26 cellular contexts compared by ENCODE assay signal in the genomic region with DNA sequence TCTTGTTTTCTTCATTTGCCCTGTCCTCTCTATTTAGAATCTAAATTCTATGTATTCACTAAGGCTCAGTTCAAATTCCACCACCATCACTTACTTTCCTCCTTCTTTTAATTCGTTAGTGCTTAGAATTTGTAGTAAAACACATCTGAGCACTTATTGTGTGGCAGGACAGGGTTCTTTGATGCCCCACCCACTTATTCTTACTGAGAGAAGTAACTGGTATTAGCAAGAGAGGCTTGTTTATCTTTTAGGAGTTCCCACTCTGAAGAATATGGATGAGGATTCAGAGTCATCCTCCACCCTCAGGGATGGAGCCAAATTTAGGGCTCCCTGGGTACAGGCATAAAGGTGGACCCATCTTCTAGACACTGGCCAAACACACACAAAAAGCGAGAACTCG. TPM values are rescaled to one million over a fixed set of nuclear protein-coding genes. Genes with fewer than 3 reads are reported as not detected.
DNase-seq lines count a peak whose midpoint lies in the region; ATAC-seq, FAIRE-seq and TF ChIP-seq lines count a peak whose summit lies in the region.
"Had no signal": no experiment of that assay in that cellular context is flagged by ENCODE, and none has a peak within 500 bp of the region (broad histone marks: within the 10 kb centered on the region; RNA-seq: fewer than 3 reads in every experiment).

No MANE protein-coding gene starts in this region.

- TF ChIP-seq EP300 in HepG2 (IDR thresholded peaks at IDR 0.05; ENCODE audit: low read depth in 2 of 2, low read length in 2 of 2) (no peak), HepG2 (CRISPR knock-in tag; IDR thresholded peaks at IDR 0.05; ENCODE audit: borderline replicate concordance) (no peak)

- no peak overlapping the region for H2AFZ ChIP-seq in HepG2 (ENCODE audit: low read length)

- H3K4me3 ChIP-seq in RWPE2 (ENCODE audit: severe bottlenecking) (no peak overlapping the region), choroid plexus epithelial cell (ENCODE audit: low read depth, low read length) (peak overlapping the region; percentile 30), mucosa of rectum (ENCODE audit: low read length in 2 of 2) (no peak overlapping the region), HepG2 (replicated peaks in 1 of 3; ENCODE audit: insufficient read depth in 1 of 3, low read depth in 2 of 3, low read length in 3 of 3) (no peak overlapping the region)
- H3K4me3 ChIP-seq: A549, SK-N-MC had no signal

- ATAC-seq in RWPE2 (ENCODE audit: low read depth) (no peak), HepG2 (no peak)
- ATAC-seq: A549, HCT116 had no signal

- BruUV-seq in HepG2 (replicated peaks; lab: Mats Ljungman, UMichigan) = no TSS peak

- CTCF ChIA-PET in HepG2 (lab: Yijun Ruan, JAX; ENCODE audit: low intra/inter-chr PET ratio, low total read pairs) = no interaction called here

- H3K27me3 ChIP-seq in RWPE2 (ENCODE audit: insufficient read depth, poor library complexity, severe bottlenecking) (no peaks in the 10 kb centered on the region), mucosa of rectum (ENCODE audit: control insufficient read depth in 2 of 2, insufficient read depth in 2 of 2, low read length in 2 of 2) (no peaks in the 10 kb centered on the region), HepG2 (ENCODE audit: control insufficient read depth in 1 of 2, insufficient read depth in 2 of 2, low read length in 2 of 2) (no peaks in the 10 kb centered on the region)

- H3K4me2 ChIP-seq in HepG2 (ENCODE audit: low read depth, low read length) = no peak overlapping the region; the same call in 1 of the 2 replicates
- H3K4me2 ChIP-seq: A549 had no signal

- no peak for TF ChIP-seq RAD21 in HepG2 (CRISPR knock-in tag; IDR thresholded peaks at IDR 0.05)

- H4K20me1 ChIP-seq in HepG2 (ENCODE audit: insufficient read depth, low read length) = no peaks in the 10 kb centered on the region

- H3K36me3 ChIP-seq in RWPE2 (ENCODE audit: low read depth) (no peaks in the 10 kb centered on the region), mucosa of rectum (ENCODE audit: control insufficient read depth in 2 of 2, insufficient read depth in 2 of 2, low read length in 2 of 2) (no peaks in the 10 kb centered on the region), HepG2 (replicated peaks in 1 of 2; ENCODE audit: control insufficient read depth in 1 of 2, insufficient read depth in 2 of 2, low read length in 2 of 2) (no peaks in the 10 kb centered on the region)

- 41% methylated on average over 3 of the region's 3 CpGs for WGBS in HepG2 (ENCODE audit: low lambda C conversion rate)

- TF ChIP-seq POLR2A in HepG2 (IDR thresholded peaks at IDR 0.05; ENCODE audit: insufficient read depth in 1 of 2, low read depth in 2 of 2, low read length in 2 of 2) = no peak

- POLR2A ChIA-PET in HepG2 (lab: Yijun Ruan, JAX) = no interaction called here

- H3K27ac ChIP-seq in C4-2B = peak overlapping the region; percentile 99
- H3K27ac ChIP-seq in RWPE2 (ENCODE audit: poor library complexity, severe bottlenecking) = peak overlapping the region; percentile 44
- peak overlapping the region; percentile 9 to 18 for H3K27ac ChIP-seq in mucosa of rectum (ENCODE audit: low read depth in 2 of 2, low read length in 2 of 2)
- no peak overlapping the region for H3K27ac ChIP-seq in HepG2 (ENCODE audit: extremely low read length, insufficient read depth, low read length)
- H3K27ac ChIP-seq: A549, SK-N-MC had no signal

- H3K9ac ChIP-seq in mucosa of rectum (ENCODE audit: low read depth in 1 of 2, low read length in 2 of 2) (no peak overlapping the region), HepG2 (ENCODE audit: insufficient read depth, low read depth, low read length) (no peak overlapping the region)

- no peak for DNase-seq in RWPE2 (ENCODE audit: low spot score)
- no peak for DNase-seq in choroid plexus epithelial cell (ENCODE audit: low read depth)
- DNase-seq in HepG2 (ENCODE audit: low spot score) = no peak
- no peak for DNase-seq in HT-29 (ENCODE audit: low spot score)
- no peak for DNase-seq in OCI-M1 (lab: John Stamatoyannopoulos, UW)
- no peak for DNase-seq in KBM-7
- DNase-seq: CD8-positive, alpha-beta memory T cell; DMS153; DND-41; MV-4-11; NCI-H1105; NCI-H1436 treated with DMSO at 0.1 percent for 48 hours; NCI-H187 treated with DMSO at 0.1 percent for 48 hours; NCI-H2107; NCI-H524; NCI-H774; RPMI8226; SIG-M5; SW 1271 had no signal

- in situ Hi-C loops in HepG2 (cut with HindIII; ENCODE audit: extremely low pct_ligation_motif_present, low pct_unique_long_range_greater_than_20kb) (no loop called here), KBM-7 (cut with MboI; ENCODE audit: low pct_unique_long_range_greater_than_20kb, low sequenced_read_pairs) (no loop called here)

- no peaks in the 10 kb centered on the region for H3K79me2 ChIP-seq in HepG2 (ENCODE audit: insufficient read depth, low read length)

- intact Hi-C loops in HepG2 (cut with micrococcal nuclease; ENCODE audit: unreplicated experiment) = no loop called here

- peaks cover 5% of the 10 kb centered on the region for H3K4me1 ChIP-seq in RWPE2 (ENCODE audit: insufficient read depth, poor library complexity, severe bottlenecking)
- H3K4me1 ChIP-seq in mucosa of rectum (ENCODE audit: control insufficient read depth in 2 of 2, insufficient read depth in 2 of 2, low read length in 2 of 2) = peaks cover 0 to 4% of the 10 kb centered on the region in 2 donors
- no peaks in the 10 kb centered on the region for H3K4me1 ChIP-seq in HepG2 (ENCODE audit: insufficient read depth, low read length)

- H3K9me3 ChIP-seq in RWPE2 (ENCODE audit: severe bottlenecking) (no peaks in the 10 kb centered on the region), mucosa of rectum (ENCODE audit: control insufficient read depth in 2 of 2, low read length in 2 of 2) (no peaks in the 10 kb centered on the region), HepG2 (ENCODE audit: low read length) (no peaks in the 10 kb centered on the region)
- H3K9me3 ChIP-seq: A549 had no signal

- FAIRE-seq in HepG2 (lab: Jason Lieb, UNC) = no peak
- FAIRE-seq: A549, GM12892 had no signal

- TF ChIP-seq CTCF in C4-2B (conservative IDR thresholded peaks at IDR 0.05) (no peak), RWPE2 (IDR thresholded peaks at IDR 0.05; ENCODE audit: poor library complexity, severe bottlenecking) (no peak), choroid plexus epithelial cell (conservative IDR thresholded peaks at IDR 0.05; ENCODE audit: low read depth, low read length) (no peak), HepG2 (CRISPR knock-in tag; IDR thresholded peaks at IDR 0.05) (no peak)

RNA-seq across cellular contexts. Expression of gene TAF1A, which starts 11.5 kb away (rescaled TPM):
- 10.7 and 15.9 TPM in 2 replicates for total RNA-seq in HepG2 (2016; rRNA removed; fragmentation: Illumina TruSeq; extraction: Trizol)
- total RNA-seq in HepG2 (2016; cell fraction: cytosol; rRNA removed; fragmentation: Illumina TruSeq; extraction: Trizol; ENCODE audit: low read depth) = 3.6 and 4.1 TPM in 2 replicates
- 13.3 and 16.3 TPM in 2 replicates for total RNA-seq in HepG2 (2016; cell fraction: insoluble cytoplasmic fraction; rRNA removed; fragmentation: Illumina TruSeq; extraction: Trizol)
- total RNA-seq in HepG2 (2016; cell fraction: membrane; rRNA removed; fragmentation: Illumina TruSeq; extraction: Trizol) = 3.8 TPM in 2 replicates
- 12.9 and 14.5 TPM in 2 replicates for total RNA-seq in HepG2 (2016; cell fraction: nucleus; rRNA removed; fragmentation: Illumina TruSeq; extraction: Trizol)
- 3.0 and 3.3 TPM in 2 replicates for polyA plus RNA-seq in HepG2 (2011; rRNA removed)
- 1.1 and 2.3 TPM in 2 replicates for polyA plus RNA-seq in HepG2 (2011; cell fraction: cytosol; rRNA removed)
- polyA plus RNA-seq in HepG2 (2011; cell fraction: nucleus; rRNA removed) = 8.5 and 9.7 TPM in 2 replicates
- polyA plus RNA-seq in HepG2 (2012) = 5.5 and 5.7 TPM in 2 replicates
- polyA plus RNA-seq in HepG2 (2016; cell fraction: cytosol; fragmentation: Illumina TruSeq; extraction: Trizol; ENCODE audit: low read depth) = 0.27 and 0.28 TPM in 2 replicates
- polyA plus RNA-seq in HepG2 (2016; cell fraction: insoluble cytoplasmic fraction; fragmentation: Illumina TruSeq; extraction: Trizol; ENCODE audit: low read depth) = 10.8 and 11.2 TPM in 2 replicates
- 0.96 and 1.3 TPM in 2 replicates for polyA plus RNA-seq in HepG2 (2016; cell fraction: membrane; fragmentation: Illumina TruSeq; extraction: Trizol; ENCODE audit: low read depth)
- 9.7 and 12.6 TPM in 2 replicates for polyA plus RNA-seq in HepG2 (2016; cell fraction: nucleus; fragmentation: Illumina TruSeq; extraction: Trizol; ENCODE audit: insufficient read depth, low read depth)
- polyA minus RNA-seq in HepG2 (2011; rRNA and poly(A)+ RNA removed; ENCODE audit: low replicate concordance) = 1.6 and 1.8 TPM in 2 replicates
- 1.3 and 2.9 TPM in 2 replicates for polyA minus RNA-seq in HepG2 (2011; cell fraction: cytosol; rRNA and poly(A)+ RNA removed)
- polyA minus RNA-seq in HepG2 (2011; cell fraction: nucleus; rRNA and poly(A)+ RNA removed) = 22.5 and 27.8 TPM in 2 replicates
- total RNA-seq in HT-29 (2014; rRNA removed; shearing (Covaris generic)) = 4.8 and 5.3 TPM in 2 replicates

RNA-seq across cellular contexts. Expression of gene MIA3, which starts 16.7 kb away (rescaled TPM):
- total RNA-seq in HepG2 (2016; rRNA removed; fragmentation: Illumina TruSeq; extraction: Trizol) = 27.4 and 48.7 TPM in 2 replicates
- total RNA-seq in HepG2 (2016; cell fraction: cytosol; rRNA removed; fragmentation: Illumina TruSeq; extraction: Trizol; ENCODE audit: low read depth) = 3.2 and 3.7 TPM in 2 replicates
- 27.7 and 51.2 TPM in 2 replicates for total RNA-seq in HepG2 (2016; cell fraction: insoluble cytoplasmic fraction; rRNA removed; fragmentation: Illumina TruSeq; extraction: Trizol)
- total RNA-seq in HepG2 (2016; cell fraction: membrane; rRNA removed; fragmentation: Illumina TruSeq; extraction: Trizol) = 7.2 and 9.4 TPM in 2 replicates
- total RNA-seq in HepG2 (2016; cell fraction: nucleus; rRNA removed; fragmentation: Illumina TruSeq; extraction: Trizol) = 73.6 and 82.8 TPM in 2 replicates
- polyA plus RNA-seq in HepG2 (2011; rRNA removed) = 45.2 and 45.6 TPM in 2 replicates
- polyA plus RNA-seq in HepG2 (2011; cell fraction: cytosol; rRNA removed) = 34.4 and 35.7 TPM in 2 replicates
- polyA plus RNA-seq in HepG2 (2011; cell fraction: nucleus; rRNA removed) = 125 and 161 TPM in 2 replicates
- polyA plus RNA-seq in HepG2 (2012) = 25.2 and 38.0 TPM in 2 replicates
- polyA plus RNA-seq in HepG2 (2016; cell fraction: cytosol; fragmentation: Illumina TruSeq; extraction: Trizol; ENCODE audit: low read depth) = 2.4 and 3.6 TPM in 2 replicates
- polyA plus RNA-seq in HepG2 (2016; cell fraction: insoluble cytoplasmic fraction; fragmentation: Illumina TruSeq; extraction: Trizol; ENCODE audit: low read depth) = 14.1 and 14.8 TPM in 2 replicates
- polyA plus RNA-seq in HepG2 (2016; cell fraction: membrane; fragmentation: Illumina TruSeq; extraction: Trizol; ENCODE audit: low read depth) = 3.1 and 5.5 TPM in 2 replicates
- polyA plus RNA-seq in HepG2 (2016; cell fraction: nucleus; fragmentation: Illumina TruSeq; extraction: Trizol; ENCODE audit: insufficient read depth, low read depth) = 108 and 114 TPM in 2 replicates
- 42.0 and 48.4 TPM in 2 replicates for polyA minus RNA-seq in HepG2 (2011; rRNA and poly(A)+ RNA removed; ENCODE audit: low replicate concordance)
- 19.9 and 24.8 TPM in 2 replicates for polyA minus RNA-seq in HepG2 (2011; cell fraction: cytosol; rRNA and poly(A)+ RNA removed)
- 67.5 and 74.8 TPM in 2 replicates for polyA minus RNA-seq in HepG2 (2011; cell fraction: nucleus; rRNA and poly(A)+ RNA removed)
- 19.0 and 38.3 TPM in 2 replicates for total RNA-seq in HT-29 (2014; rRNA removed; shearing (Covaris generic))

RNA-seq across cellular contexts. Expression of gene HHIPL2, which starts 53.3 kb away (rescaled TPM):
- total RNA-seq in HepG2 (2016; rRNA removed; fragmentation: Illumina TruSeq; extraction: Trizol) = 0.07 and 0.53 TPM in 2 replicates
- not detected in 2 replicates for total RNA-seq in HepG2 (2016; cell fraction: cytosol; rRNA removed; fragmentation: Illumina TruSeq; extraction: Trizol; ENCODE audit: low read depth)
- total RNA-seq in HepG2 (2016; cell fraction: insoluble cytoplasmic fraction; rRNA removed; fragmentation: Illumina TruSeq; extraction: Trizol) = 0.30 TPM in 2 replicates
- 0.09 and 0.41 TPM in 2 replicates for total RNA-seq in HepG2 (2016; cell fraction: membrane; rRNA removed; fragmentation: Illumina TruSeq; extraction: Trizol)
- 0.50 and 2.3 TPM in 2 replicates for total RNA-seq in HepG2 (2016; cell fraction: nucleus; rRNA removed; fragmentation: Illumina TruSeq; extraction: Trizol)
- polyA plus RNA-seq in HepG2 (2011; rRNA removed) = 0.46 and 1.3 TPM in 2 replicates
- polyA plus RNA-seq in HepG2 (2011; cell fraction: cytosol; rRNA removed) = 0.13 and 0.37 TPM in 2 replicates
- 2.3 TPM in 2 replicates for polyA plus RNA-seq in HepG2 (2011; cell fraction: nucleus; rRNA removed)
- polyA plus RNA-seq in HepG2 (2012) = 1.3 and 1.8 TPM in 2 replicates
- polyA plus RNA-seq in HepG2 (2016; cell fraction: cytosol; fragmentation: Illumina TruSeq; extraction: Trizol; ENCODE audit: low read depth) = not detected in 2 replicates
- 0.14 and 0.30 TPM in 2 replicates for polyA plus RNA-seq in HepG2 (2016; cell fraction: insoluble cytoplasmic fraction; fragmentation: Illumina TruSeq; extraction: Trizol; ENCODE audit: low read depth)
- 0.17 TPM in 1 of 2 replicates, not detected in the other for polyA plus RNA-seq in HepG2 (2016; cell fraction: membrane; fragmentation: Illumina TruSeq; extraction: Trizol; ENCODE audit: low read depth)
- 1.8 and 2.9 TPM in 2 replicates for polyA plus RNA-seq in HepG2 (2016; cell fraction: nucleus; fragmentation: Illumina TruSeq; extraction: Trizol; ENCODE audit: insufficient read depth, low read depth)
- polyA minus RNA-seq in HepG2 (2011; rRNA and poly(A)+ RNA removed; ENCODE audit: low replicate concordance) = 0.06 and 0.23 TPM in 2 replicates
- polyA minus RNA-seq in HepG2 (2011; cell fraction: cytosol; rRNA and poly(A)+ RNA removed) = not detected in 2 replicates
- polyA minus RNA-seq in HepG2 (2011; cell fraction: nucleus; rRNA and poly(A)+ RNA removed) = 0.12 and 0.64 TPM in 2 replicates
- total RNA-seq in HT-29 (2014; rRNA removed; shearing (Covaris generic)) = 1.8 TPM in 1 of 2 replicates, not detected in the other
- polyA plus RNA-seq: CD14-positive monocyte; CD8-positive, alpha-beta memory T cell had no signal
